In genomic region chr7:5643280-5643679, GRCh38 we compare ENCODE assay signal across 11 cellular contexts. TPM values are rescaled to one million over a fixed set of nuclear protein-coding genes. Genes with fewer than 3 reads are reported as not detected.
DNase-seq lines count a peak whose midpoint lies in the region; ATAC-seq lines count a peak whose summit lies in the region.
"Had no signal": no experiment of that assay in that cellular context is flagged by ENCODE, and none has a peak within 500 bp of the region (broad histone marks: within the 10 kb centered on the region; RNA-seq: fewer than 3 reads in every experiment).

No MANE protein-coding gene starts in this region.

- H3K4me1 Mint-ChIP-seq in activated naive CD8-positive, alpha-beta T cell treated with anti-CD3 and anti-CD28 coated beads, Interleukin-2, amount 10 ng/mL, durations not matched to agents 7 days and 5 days: peaks cover 26% of the 10 kb centered on the region

- peak; percentile 88 for ATAC-seq in activated naive CD8-positive, alpha-beta T cell treated with anti-CD3 and anti-CD28 coated beads, Interleukin-2, amount 10 ng/mL, durations not matched to agents 7 days and 5 days (ENCODE audit: low read depth)
- ATAC-seq in GM21576 (IDR thresholded peaks at IDR 0.05; ENCODE audit: unreplicated experiment) (no peak), GM18867 (IDR thresholded peaks at IDR 0.05; ENCODE audit: unreplicated experiment) (no peak)

- POLR2A ChIA-PET in activated naive CD8-positive, alpha-beta T cell treated with anti-CD3 and anti-CD28 coated beads, Interleukin-2, amount 10 ng/mL, durations not matched to agents 7 days and 5 days (lab: Charles Lee): interaction anchor here (1.0 to 1.6 kb wide), 2 partner anchors 48 to 146 kb away, joined by 3 to 4 read pairs; no protein-coding TSS in a partner anchor

- DNase-seq in stimulated activated CD4-positive, alpha-beta T cell treated with anti-CD3 and anti-CD28 coated beads, Interleukin-1b, Interleukin-23, amount 100 ng/mL, for 48 hours: peak; percentile 12
- DNase-seq in stimulated activated CD4-positive, alpha-beta T cell treated with anti-CD3 and anti-CD28 coated beads, Interleukin-12 subunit alpha, Interleukin-12 subunit beta, amount 100 ng/mL, for 4 hours: no peak
- DNase-seq in activated naive CD8-positive, alpha-beta T cell treated with anti-CD3 and anti-CD28 coated beads, Interleukin-2, amount 10 ng/mL, durations not matched to agents 7 days and 5 days: peak; percentile 47
- DNase-seq in left kidney (ENCODE audit: low read depth, low spot score) (peak; percentile 31), SIG-M5 (lab: John Stamatoyannopoulos, UW) (no peak), RKO (ENCODE audit: low spot score) (no peak)
- DNase-seq: activated CD8-positive, alpha-beta memory T cell treated with anti-CD3 and anti-CD28 coated beads, Interleukin-2, amount 50 U/mL, for 4 hours; NCI-H187 had no signal

- H3K4me3 Mint-ChIP-seq in activated naive CD8-positive, alpha-beta T cell treated with anti-CD3 and anti-CD28 coated beads, Interleukin-2, amount 10 ng/mL, durations not matched to agents 7 days and 5 days: peak overlapping the region; percentile 65
- H3K4me3 Mint-ChIP-seq: CD14-positive monocyte had no signal

- no peaks in the 10 kb centered on the region for H3K9me3 Mint-ChIP-seq in activated naive CD8-positive, alpha-beta T cell treated with anti-CD3 and anti-CD28 coated beads, Interleukin-2, amount 10 ng/mL, durations not matched to agents 7 days and 5 days
- H3K9me3 Mint-ChIP-seq: CD14-positive monocyte had no signal

- H3K36me3 Mint-ChIP-seq in activated naive CD8-positive, alpha-beta T cell treated with anti-CD3 and anti-CD28 coated beads, Interleukin-2, amount 10 ng/mL, durations not matched to agents 7 days and 5 days: peaks cover 39% of the 10 kb centered on the region

- peak overlapping the region; percentile 60 for H3K27ac Mint-ChIP-seq in activated naive CD8-positive, alpha-beta T cell treated with anti-CD3 and anti-CD28 coated beads, Interleukin-2, amount 10 ng/mL, durations not matched to agents 7 days and 5 days

- no peaks in the 10 kb centered on the region for H3K27me3 Mint-ChIP-seq in activated naive CD8-positive, alpha-beta T cell treated with anti-CD3 and anti-CD28 coated beads, Interleukin-2, amount 10 ng/mL, durations not matched to agents 7 days and 5 days

RNA-seq across cellular contexts. Expression of gene FSCN1, which starts 50.7 kb away (rescaled TPM):
- total RNA-seq in activated naive CD8-positive, alpha-beta T cell treated with anti-CD3 and anti-CD28 coated beads, Interleukin-2, amount 10 ng/mL, durations not matched to agents 7 days and 5 days: 10 to 100 TPM; 15.2 to 19.3 TPM

Comparison
In these comparisons a context has a peak if more than half of its experiments do, and no peak if none do; other contexts are left out.
1. DNase-seq: peak in stimulated activated CD4-positive, alpha-beta T cell treated with anti-CD3 and anti-CD28 coated beads, Interleukin-1b, Interleukin-23, amount 100 ng/mL, for 48 hours (single experiment), activated naive CD8-positive, alpha-beta T cell treated with anti-CD3 and anti-CD28 coated beads, Interleukin-2, amount 10 ng/mL, durations not matched to agents 7 days and 5 days (single experiment) and left kidney (single experiment); none in stimulated activated CD4-positive, alpha-beta T cell treated with anti-CD3 and anti-CD28 coated beads, Interleukin-12 subunit alpha, Interleukin-12 subunit beta, amount 100 ng/mL, for 4 hours (single experiment), SIG-M5 (single experiment) and RKO (single experiment).